7 cellular contexts compared by ENCODE assay signal in genomic region chr2:185607943-185608342, GRCh38.
"Had no signal": no experiment of that assay in that cellular context is flagged by ENCODE, and none has a peak within 500 bp of the region (broad histone marks: within the 10 kb centered on the region; RNA-seq: fewer than 3 reads in every experiment).

No MANE protein-coding gene starts in this region.

- H3K27ac ChIP-seq: GM23248, HL-60 had no signal

- H2AFZ ChIP-seq: GM23248 had no signal

- DNase-seq: GM23248, GOT3, H9, HCEC 1CT, HFFc6, KG1 had no signal

- H3K4me3 ChIP-seq: GM23248 had no signal

- H3K9ac ChIP-seq: GM23248 had no signal
